In the genomic region with DNA sequence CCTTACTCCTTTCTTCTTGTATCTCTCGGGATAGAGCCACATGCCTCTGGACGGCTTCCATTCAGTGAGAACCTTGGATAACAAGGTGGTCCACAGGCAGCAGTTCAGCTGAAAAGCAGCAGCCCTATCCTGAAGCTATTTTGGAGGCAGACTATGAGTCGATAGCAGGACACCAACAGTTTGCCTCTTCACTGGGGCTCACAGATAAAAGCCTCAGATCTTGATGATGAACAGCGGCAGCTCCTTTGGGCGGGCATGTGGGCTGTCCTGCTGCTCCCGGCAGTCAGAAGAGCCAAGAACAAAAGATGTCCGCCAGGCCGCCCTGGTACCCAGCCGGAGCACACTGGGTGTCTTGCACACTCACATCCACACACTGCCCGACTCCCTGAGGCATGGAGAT, we compare ENCODE assay signal across 1 cellular context.
TF ChIP-seq lines count a peak whose summit lies in the region.

No MANE protein-coding gene starts in this region.

TF ChIP-seq in H1, 55 proteins besides CTCF, POLR2A, EP300 and RAD21 (continued from another document):
- TF ChIP-seq, protein P1, sequence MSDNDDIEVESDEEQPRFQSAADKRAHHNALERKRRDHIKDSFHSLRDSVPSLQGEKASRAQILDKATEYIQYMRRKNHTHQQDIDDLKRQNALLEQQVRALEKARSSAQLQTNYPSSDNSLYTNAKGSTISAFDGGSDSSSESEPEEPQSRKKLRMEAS (IDR thresholded peaks at IDR 0.05) = no peak
- TF ChIP-seq CEBPB (IDR thresholded peaks at IDR 0.05; ENCODE audit: low read depth, low read length) = no peak
